ENCODE assay signal across 8 cellular contexts in the genomic region with DNA sequence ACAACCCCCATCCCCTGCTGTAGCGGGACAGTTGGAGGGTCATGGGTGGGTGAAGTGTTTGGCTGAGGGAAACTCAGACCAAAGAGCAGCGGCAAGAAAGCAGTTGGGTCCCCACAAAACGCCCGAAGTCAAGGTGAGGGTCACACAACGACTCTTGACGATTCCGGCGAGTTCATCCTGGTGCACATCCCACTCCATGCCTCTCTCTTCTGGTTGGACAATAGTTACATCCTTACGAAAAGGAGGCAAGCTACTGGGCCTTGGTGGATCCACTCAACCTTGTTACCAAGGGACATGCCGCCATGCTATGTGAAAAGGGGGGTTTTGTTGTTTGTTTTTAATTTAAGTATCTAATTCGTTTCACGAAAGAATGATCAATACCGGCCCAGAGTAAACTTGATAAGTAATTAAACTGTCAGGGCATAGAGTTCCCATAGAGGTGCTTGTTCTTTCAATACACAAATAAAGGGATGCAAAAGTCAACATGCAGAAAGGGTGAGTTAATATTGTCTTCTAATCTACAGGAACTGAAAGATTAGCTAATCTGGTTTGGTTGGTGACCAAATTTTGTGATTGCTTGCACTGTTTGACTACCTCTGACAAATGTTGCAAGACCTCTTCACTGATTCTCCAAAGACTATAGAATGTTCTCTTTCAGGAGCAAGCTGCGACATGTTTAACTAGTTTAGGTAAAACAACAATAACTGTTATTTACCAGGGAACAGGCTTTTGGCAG. TPM values are rescaled to one million over a fixed set of nuclear protein-coding genes. Genes with fewer than 3 reads are reported as not detected.
A peak's percentile ranks its signal among the peaks of the same experiment; 100 is the strongest.
DNase-seq lines count a peak whose midpoint lies in the region; ATAC-seq and TF ChIP-seq lines count a peak whose summit lies in the region.

No MANE protein-coding gene starts in this region.

- no peaks in the 10 kb centered on the region for H3K36me3 ChIP-seq in GM06990 (ENCODE audit: control insufficient read depth, insufficient read depth, low read length)
- H3K36me3 ChIP-seq in parathyroid adenoma (ENCODE audit: control insufficient read depth, insufficient read depth, low read length): no peaks in the 10 kb centered on the region

- DNase-seq in GM06990 (ENCODE audit: extremely low read depth, insufficient read length) (no peak), LoVo (ENCODE audit: low spot score) (peak; percentile 46), glutamatergic neuron (peak; percentile 28)
- no peak for DNase-seq in activated T-helper 2 cell treated with anti-CD3 and anti-CD28 coated beads, Interferon-gamma antibody, Interleukin-2, Interleukin-4, amounts not matched to agents 10 μg/mL and 5 μg/mL and 100 μg/mL, durations not matched to agents 14 hours and 24 hours and 36 hours (ENCODE audit: low spot score)
- no peak for DNase-seq in activated effector memory CD4-positive, alpha-beta T cell treated with anti-CD3 and anti-CD28 coated beads, Interleukin-2, amount 50 U/mL, for 16 hours
- no peak for DNase-seq in stimulated activated CD4-positive, alpha-beta T cell treated with anti-CD3 and anti-CD28 coated beads, Interleukin-4, amount 100 ng/mL, for 4 hours

- H3K9ac ChIP-seq in parathyroid adenoma: peak overlapping the region; percentile 77

- H3K27me3 ChIP-seq in GM06990 (replicated peaks; ENCODE audit: control insufficient read depth, insufficient read depth, low read length) (no peaks in the 10 kb centered on the region), parathyroid adenoma (ENCODE audit: control insufficient read depth, insufficient read depth, low read length) (no peaks in the 10 kb centered on the region)

- no peaks in the 10 kb centered on the region for H3K9me3 Mint-ChIP-seq in activated T-helper 2 cell treated with anti-CD3 and anti-CD28 coated beads, Interferon-gamma antibody, Interleukin-2, Interleukin-4, amounts not matched to agents 10 μg/mL and 5 μg/mL and 100 μg/mL, durations not matched to agents 14 hours and 24 hours and 36 hours
- H3K9me3 Mint-ChIP-seq in glutamatergic neuron (ENCODE audit: unreplicated experiment): peaks cover 9% of the 10 kb centered on the region

- peaks cover 11% of the 10 kb centered on the region for H3K4me1 ChIP-seq in parathyroid adenoma

- peak overlapping the region; percentile 96 for H2AFZ ChIP-seq in parathyroid adenoma

- H3K27ac Mint-ChIP-seq in activated T-helper 2 cell treated with anti-CD3 and anti-CD28 coated beads, Interferon-gamma antibody, Interleukin-2, Interleukin-4, amounts not matched to agents 10 μg/mL and 5 μg/mL and 100 μg/mL, durations not matched to agents 14 hours and 24 hours and 36 hours: peak overlapping the region; percentile 92
- peak overlapping the region; percentile 90 for H3K27ac Mint-ChIP-seq in glutamatergic neuron (ENCODE audit: unreplicated experiment)

- peaks cover 39% of the 10 kb centered on the region for H3K36me3 Mint-ChIP-seq in activated T-helper 2 cell treated with anti-CD3 and anti-CD28 coated beads, Interferon-gamma antibody, Interleukin-2, Interleukin-4, amounts not matched to agents 10 μg/mL and 5 μg/mL and 100 μg/mL, durations not matched to agents 14 hours and 24 hours and 36 hours (ENCODE audit: low read depth)
- peaks cover 5% of the 10 kb centered on the region for H3K36me3 Mint-ChIP-seq in glutamatergic neuron (ENCODE audit: unreplicated experiment)

- TF ChIP-seq CTCF in GM06990 (IDR thresholded peaks at IDR 0.05; ENCODE audit: insufficient read depth, low read length, poor library complexity, severe bottlenecking) (no peak), glutamatergic neuron (IDR thresholded peaks at IDR 0.05; ENCODE audit: partially characterized antibody, unreplicated experiment) (no peak), parathyroid adenoma (IDR thresholded peaks at IDR 0.05) (no peak)

- H3K27ac ChIP-seq in parathyroid adenoma: peak overlapping the region; percentile 94

- ATAC-seq in GM18873 (IDR thresholded peaks at IDR 0.05; ENCODE audit: low FRiP score, unreplicated experiment): no peak

- peak overlapping the region; percentile 95 for H3K4me2 ChIP-seq in parathyroid adenoma (ENCODE audit: low read length)

- H3K9me3 ChIP-seq in parathyroid adenoma (ENCODE audit: control insufficient read depth, low read length): no peaks in the 10 kb centered on the region

- H3K27me3 Mint-ChIP-seq in activated T-helper 2 cell treated with anti-CD3 and anti-CD28 coated beads, Interferon-gamma antibody, Interleukin-2, Interleukin-4, amounts not matched to agents 10 μg/mL and 5 μg/mL and 100 μg/mL, durations not matched to agents 14 hours and 24 hours and 36 hours (ENCODE audit: low read depth): no peaks in the 10 kb centered on the region
- peaks cover 8% of the 10 kb centered on the region for H3K27me3 Mint-ChIP-seq in glutamatergic neuron (ENCODE audit: unreplicated experiment)

- H3K4me3 Mint-ChIP-seq in activated T-helper 2 cell treated with anti-CD3 and anti-CD28 coated beads, Interferon-gamma antibody, Interleukin-2, Interleukin-4, amounts not matched to agents 10 μg/mL and 5 μg/mL and 100 μg/mL, durations not matched to agents 14 hours and 24 hours and 36 hours (ENCODE audit: low read depth): peak overlapping the region; percentile 94
- H3K4me3 Mint-ChIP-seq in glutamatergic neuron (ENCODE audit: unreplicated experiment): peak overlapping the region; percentile 100

- H3K79me2 ChIP-seq in parathyroid adenoma: peaks cover 2% of the 10 kb centered on the region

- H3K4me3 ChIP-seq in GM06990 (replicated peaks; ENCODE audit: low read depth, low read length): peak overlapping the region; percentile 93
- H3K4me3 ChIP-seq in parathyroid adenoma (ENCODE audit: low read depth, low read length): peak overlapping the region; percentile 87

- intact Hi-C loops in activated T-helper 2 cell treated with anti-CD3 and anti-CD28 coated beads, Interferon-gamma antibody, Interleukin-2, Interleukin-4, amounts not matched to agents 10 μg/mL and 5 μg/mL and 100 μg/mL, durations not matched to agents 14 hours and 24 hours and 36 hours (cut with micrococcal nuclease): loop anchor here (1.0 to 10.0 kb wide), 10 partner anchors 39 to 492 kb away; partner anchors contain the start of genes ERCC8, NDUFAF2 and ZSWIM6

- H3K4me1 Mint-ChIP-seq in activated T-helper 2 cell treated with anti-CD3 and anti-CD28 coated beads, Interferon-gamma antibody, Interleukin-2, Interleukin-4, amounts not matched to agents 10 μg/mL and 5 μg/mL and 100 μg/mL, durations not matched to agents 14 hours and 24 hours and 36 hours (ENCODE audit: low read depth): peaks cover 37% of the 10 kb centered on the region
- H3K4me1 Mint-ChIP-seq in glutamatergic neuron (ENCODE audit: low read depth, unreplicated experiment): peaks cover 14% of the 10 kb centered on the region

RNA-seq across cellular contexts. Expression of gene SMIM15, which starts 0.7 kb away (rescaled TPM):
- total RNA-seq in activated T-helper 2 cell treated with anti-CD3 and anti-CD28 coated beads, Interferon-gamma antibody, Interleukin-2, Interleukin-4, amounts not matched to agents 10 μg/mL and 5 μg/mL and 100 μg/mL, durations not matched to agents 14 hours and 24 hours and 36 hours: 73.2 and 78.3 TPM in 2 replicates
- total RNA-seq in glutamatergic neuron (ENCODE audit: unreplicated experiment): 39.7 TPM

Comparison
In these comparisons a context has a peak if more than half of its experiments do, and no peak if none do; other contexts are left out.
1. DNase-seq: peak in LoVo (single experiment) and glutamatergic neuron (single experiment); none in GM06990 (single experiment), activated T-helper 2 cell treated with anti-CD3 and anti-CD28 coated beads, Interferon-gamma antibody, Interleukin-2, Interleukin-4, amounts not matched to agents 10 μg/mL and 5 μg/mL and 100 μg/mL, durations not matched to agents 14 hours and 24 hours and 36 hours (single experiment), activated effector memory CD4-positive, alpha-beta T cell treated with anti-CD3 and anti-CD28 coated beads, Interleukin-2, amount 50 U/mL, for 16 hours (single experiment) and stimulated activated CD4-positive, alpha-beta T cell treated with anti-CD3 and anti-CD28 coated beads, Interleukin-4, amount 100 ng/mL, for 4 hours (0 of 2).